In genomic region chr1:107451735-107452134, GRCh38 we compare ENCODE assay signal across 13 cellular contexts.
DNase-seq lines count a peak whose midpoint lies in the region; ATAC-seq and TF ChIP-seq lines count a peak whose summit lies in the region.
"Had no signal": no experiment of that assay in that cellular context is flagged by ENCODE, and none has a peak within 500 bp of the region (broad histone marks: within the 10 kb centered on the region; RNA-seq: fewer than 3 reads in every experiment).

No MANE protein-coding gene starts in this region.

- no peaks in the 10 kb centered on the region for H3K36me3 Mint-ChIP-seq in activated B cell treated with CpG ODN at 0.5 μM for 24 hours (ENCODE audit: low read depth)

- H3K27ac Mint-ChIP-seq in activated B cell treated with CpG ODN at 0.5 μM for 24 hours: peak overlapping the region; percentile 97
- H3K27ac Mint-ChIP-seq: T-helper 17 cell had no signal

- H3K4me3 Mint-ChIP-seq in activated B cell treated with CpG ODN at 0.5 μM for 24 hours: peak overlapping the region; percentile 75
- H3K4me3 Mint-ChIP-seq: T-helper 17 cell had no signal

- intact Hi-C loops in activated B cell treated with CpG ODN at 0.5 μM for 24 hours (cut with micrococcal nuclease): loop anchor here (1.0 to 10.0 kb wide), 6 partner anchors 17 to 1103 kb away; partner anchors contain the start of gene PRMT6

- ATAC-seq in GM18858 (IDR thresholded peaks at IDR 0.05; ENCODE audit: unreplicated experiment): peak; percentile 38
- ATAC-seq in GM21526 (IDR thresholded peaks at IDR 0.05; ENCODE audit: low FRiP score, unreplicated experiment): peak; percentile 68
- peak; percentile 46 for ATAC-seq in HG03095 (IDR thresholded peaks at IDR 0.05; ENCODE audit: unreplicated experiment)
- peak; percentile 25 for ATAC-seq in activated B cell treated with CpG ODN at 0.5 μM for 24 hours (ENCODE audit: low read depth)
- ATAC-seq: body of pancreas had no signal

- DNase-seq in activated B cell treated with CpG ODN at 0.5 μM for 24 hours (no peak), erythroblast (lab: John Stamatoyannopoulos, UW) (no peak), AML-193 (lab: John Stamatoyannopoulos, UW) (no peak), globus pallidus (ENCODE audit: low spot score) (no peak), cerebellar cortex (ENCODE audit: low spot score) (no peak)
- DNase-seq: body of pancreas; NCI-H526 treated with DMSO at 0.1 percent for 48 hours; stimulated activated CD4-positive, alpha-beta T cell treated with anti-CD3 and anti-CD28 coated beads, Interleukin-4, amount 100 ng/mL, for 24 hours; T-helper 17 cell; transverse colon had no signal

- H3K27me3 Mint-ChIP-seq in activated B cell treated with CpG ODN at 0.5 μM for 24 hours: no peaks in the 10 kb centered on the region

- peaks cover 82% of the 10 kb centered on the region for H3K4me1 Mint-ChIP-seq in activated B cell treated with CpG ODN at 0.5 μM for 24 hours
- H3K4me1 Mint-ChIP-seq: T-helper 17 cell had no signal

- CTCF ChIA-PET in activated B cell treated with CpG ODN at 0.5 μM for 24 hours (lab: Charles Lee): interaction anchor here (1.5 to 2.5 kb wide), 4 partner anchors 9 to 78 kb away, joined by 4 to 16 read pairs (median 5); no protein-coding TSS in a partner anchor

- no peaks in the 10 kb centered on the region for H3K9me3 Mint-ChIP-seq in activated B cell treated with CpG ODN at 0.5 μM for 24 hours

- no peak for TF ChIP-seq POLR2A in erythroblast (IDR thresholded peaks at IDR 0.05; ENCODE audit: low read length)

- POLR2A ChIA-PET in activated B cell treated with CpG ODN at 0.5 μM for 24 hours (lab: Charles Lee): interaction anchor here (0.7 to 1.4 kb wide), 5 partner anchors 10 to 233 kb away, joined by 3 to 4 read pairs (median 3); no protein-coding TSS in a partner anchor

- TF ChIP-seq CTCF in activated B cell treated with CpG ODN at 0.5 μM for 24 hours (IDR thresholded peaks at IDR 0.05): no peak
